14 cellular contexts compared by ENCODE assay signal in genomic region chr6:127365874-127366273, GRCh38. TPM values are rescaled to one million over a fixed set of nuclear protein-coding genes. Genes with fewer than 3 reads are reported as not detected.
A peak's percentile ranks its signal among the peaks of the same experiment; 100 is the strongest.
DNase-seq lines count a peak whose midpoint lies in the region; ATAC-seq and FAIRE-seq lines count a peak whose summit lies in the region.
"Had no signal": no experiment of that assay in that cellular context is flagged by ENCODE, and none has a peak within 500 bp of the region (broad histone marks: within the 10 kb centered on the region; RNA-seq: fewer than 3 reads in every experiment).

No MANE protein-coding gene starts in this region.

- H3K4me3 ChIP-seq in adipocyte (ENCODE audit: low read length): peak overlapping the region; percentile 10
- H3K4me3 ChIP-seq in mesodermal cell (ENCODE audit: extremely low read depth, insufficient read depth, low read length, poor library complexity, severe bottlenecking): no peak overlapping the region
- H3K4me3 ChIP-seq: thoracic aorta had no signal

- DNase-seq in NCI-H748 (lab: John Stamatoyannopoulos, UW; ENCODE audit: unreplicated experiment) (peak; percentile 10), NCI-H748 treated with DMSO at 0.1 percent for 48 hours (lab: John Stamatoyannopoulos, UW) (no peak), adipocyte (ENCODE audit: low read depth) (peak; percentile 1), urothelium cell line (ENCODE audit: low spot score) (peak; percentile 16)
- no peak for DNase-seq in stimulated activated naive CD4-positive, alpha-beta T cell treated with Interleukin-2 at 50 U/mL for 16 hours (lab: John Stamatoyannopoulos, UW)
- DNase-seq: 8988T; activated CD8-positive, alpha-beta memory T cell treated with anti-CD3 and anti-CD28 coated beads for 24 hours; CD4-positive, alpha-beta T cell; NCI-H2029 treated with DMSO at 0.1 percent for 48 hours; T-helper 1 cell had no signal

- ATAC-seq in GM19467 (IDR thresholded peaks at IDR 0.05; ENCODE audit: unreplicated experiment) (no peak), GM21717 (IDR thresholded peaks at IDR 0.05; ENCODE audit: unreplicated experiment) (no peak)

- H3K9me3 ChIP-seq in adipocyte (ENCODE audit: control insufficient read depth, low read length) (peaks cover 3% of the 10 kb centered on the region), mesodermal cell (ENCODE audit: control insufficient read depth, low read length) (peaks cover 6% of the 10 kb centered on the region)
- H3K9me3 ChIP-seq: thoracic aorta had no signal

- peak overlapping the region; percentile 54 for H3K27ac ChIP-seq in mesodermal cell (ENCODE audit: low read depth, low read length, severe bottlenecking)

- no peaks in the 10 kb centered on the region for H3K36me3 ChIP-seq in adipocyte (ENCODE audit: control insufficient read depth, insufficient read depth, low read length, severe bottlenecking)
- H3K36me3 ChIP-seq in mesodermal cell (ENCODE audit: control insufficient read depth, insufficient read depth, low read length): peaks cover 5% of the 10 kb centered on the region
- H3K36me3 ChIP-seq: thoracic aorta had no signal

- no peak for FAIRE-seq in urothelium cell line (lab: Jason Lieb, UNC)

- no peaks in the 10 kb centered on the region for H3K27me3 ChIP-seq in adipocyte (replicated peaks; ENCODE audit: control insufficient read depth, insufficient read depth, low read length)

- peak overlapping the region; percentile 67 for H3K9ac ChIP-seq in adipocyte (ENCODE audit: low read length)

- H3K4me1 ChIP-seq in adipocyte (ENCODE audit: control insufficient read depth, insufficient read depth, low read length) (peaks cover 11% of the 10 kb centered on the region), mesodermal cell (ENCODE audit: control insufficient read depth, insufficient read depth, low read length, poor library complexity, severe bottlenecking) (peaks cover 5% of the 10 kb centered on the region)

- 94 to 100% methylated on average over 3 of the region's 5 CpGs for WGBS in mesodermal cell (ENCODE audit: insufficient coverage in 2 of 2), 2 experiments

RNA-seq across cellular contexts. Expression of gene ECHDC1, which starts 22.5 kb away (rescaled TPM):
- polyA plus RNA-seq in mesodermal cell (2013, experiment 1 of 2): 66.3 TPM
- 77.2 TPM for polyA plus RNA-seq in mesodermal cell (2013, experiment 2 of 2)

Comparison
In these comparisons a context has a peak if more than half of its experiments do, and no peak if none do; other contexts are left out.
1. DNase-seq: peak in NCI-H748 (single experiment), adipocyte (single experiment) and urothelium cell line (single experiment); none in NCI-H748 treated with DMSO at 0.1 percent for 48 hours (single experiment) and stimulated activated naive CD4-positive, alpha-beta T cell treated with Interleukin-2 at 50 U/mL for 16 hours (single experiment).